11 cellular contexts compared by ENCODE assay signal in the genomic region with DNA sequence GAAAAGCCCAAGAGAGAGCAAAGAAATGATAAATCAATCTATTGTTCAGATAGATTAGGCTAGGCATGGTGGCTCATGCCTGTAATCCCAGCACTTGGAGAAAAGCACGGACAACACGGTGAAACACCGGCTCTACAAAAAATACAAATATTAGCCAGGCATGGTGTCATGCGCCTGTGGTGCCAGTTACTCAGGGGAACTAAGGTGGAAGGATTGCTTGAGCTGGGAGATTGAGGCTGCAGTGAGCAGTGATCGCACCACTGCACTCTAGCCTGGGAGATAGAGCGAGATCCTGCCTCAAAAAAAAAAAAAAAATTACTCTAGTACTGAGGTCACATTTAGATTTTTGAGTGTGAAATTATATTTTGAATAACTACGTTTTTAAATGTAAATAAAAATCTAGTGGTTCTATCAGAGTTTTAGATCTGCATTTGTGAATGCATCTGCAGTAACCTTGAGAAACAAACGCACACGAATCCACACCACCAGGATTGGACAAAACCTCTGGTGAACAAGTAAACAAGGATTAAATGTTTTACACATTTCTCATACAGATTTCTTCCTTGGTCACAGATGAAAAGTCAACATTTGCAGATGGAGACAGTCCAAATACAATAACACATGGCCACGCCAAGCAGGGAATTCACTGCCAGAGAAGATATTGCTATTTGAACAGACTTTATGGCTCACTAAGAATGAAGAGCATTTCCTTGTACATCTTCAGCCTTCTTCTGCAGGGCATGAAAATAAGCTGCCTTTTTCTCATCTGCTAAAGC.
DNase-seq lines count a peak whose midpoint lies in the region; ATAC-seq and TF ChIP-seq lines count a peak whose summit lies in the region.
"Had no signal": no experiment of that assay in that cellular context is flagged by ENCODE, and none has a peak within 500 bp of the region (broad histone marks: within the 10 kb centered on the region; RNA-seq: fewer than 3 reads in every experiment).

No MANE protein-coding gene starts in this region.

- peak overlapping the region; percentile 15 for H3K4me3 ChIP-seq in coronary artery
- H3K4me3 ChIP-seq in SJCRH30 = no peak overlapping the region

- no peaks in the 10 kb centered on the region for H3K4me1 ChIP-seq in SJCRH30

- ATAC-seq in GM21576 (IDR thresholded peaks at IDR 0.05; ENCODE audit: unreplicated experiment) = no peak
- no peak for ATAC-seq in HG03460 (IDR thresholded peaks at IDR 0.05; ENCODE audit: unreplicated experiment)
- ATAC-seq: esophagus mucosa had no signal

- H3K27me3 ChIP-seq in SJCRH30 = no peaks in the 10 kb centered on the region

- no peak for TF ChIP-seq CTCF in coronary artery (IDR thresholded peaks at IDR 0.05)

- DNase-seq in DMS153 (lab: John Stamatoyannopoulos, UW) = peak; percentile 70
- DNase-seq in NCI-H1092 (lab: John Stamatoyannopoulos, UW) = peak; percentile 69
- no peak for DNase-seq in coronary artery (ENCODE audit: low spot score)
- DNase-seq in non-pigmented ciliary epithelial cell (ENCODE audit: low read depth) = peak; percentile 84
- DNase-seq in SJCRH30 = no peak
- no peak for DNase-seq in activated CD8-positive, alpha-beta memory T cell treated with anti-CD3 and anti-CD28 coated beads, Interleukin-2, amount 50 U/mL, for 48 hours
- DNase-seq: activated gamma-delta T cell, GF-D8 had no signal

- no peaks in the 10 kb centered on the region for H3K36me3 ChIP-seq in SJCRH30

- H3K27ac ChIP-seq in coronary artery (no peak overlapping the region), SJCRH30 (no peak overlapping the region)

- H3K9me3 ChIP-seq in SJCRH30 (replicated peaks) = no peaks in the 10 kb centered on the region

Comparison
In these comparisons a context has a peak if more than half of its experiments do, and no peak if none do; other contexts are left out.
1. DNase-seq: peak in DMS153 (single experiment), NCI-H1092 (single experiment) and non-pigmented ciliary epithelial cell (single experiment); none in coronary artery (single experiment), SJCRH30 (0 of 2) and activated CD8-positive, alpha-beta memory T cell treated with anti-CD3 and anti-CD28 coated beads, Interleukin-2, amount 50 U/mL, for 48 hours (single experiment).